Comparison of ENCODE assay signal across 29 cellular contexts in genomic region chr1:51537568-51537967, GRCh38.
"Had no signal": no experiment of that assay in that cellular context is flagged by ENCODE, and none has a peak within 500 bp of the region (broad histone marks: within the 10 kb centered on the region; RNA-seq: fewer than 3 reads in every experiment).

No MANE protein-coding gene starts in this region.

- FAIRE-seq: colon, endometrium, endothelial cell of umbilical vein, frontal cortex had no signal

- ATAC-seq: effector memory CD8-positive, alpha-beta T cell; esophagus mucosa; foreskin keratinocyte; gastrocnemius medialis; gastroesophageal sphincter; heart left ventricle; heart right ventricle had no signal

- DNase-seq: colonic mucosa; cortex of kidney; dermis blood vessel endothelial cell; dorsolateral prefrontal cortex; effector CD4-positive, alpha-beta T cell; effector CD8-positive, alpha-beta T cell; effector memory CD4-positive, alpha-beta T cell; effector memory CD8-positive, alpha-beta T cell; endodermal cell; erythroblast; esophagus squamous epithelium; foreskin fibroblast; foreskin keratinocyte; foreskin melanocyte; gastrocnemius medialis; glutamatergic neuron; head of caudate nucleus; heart left ventricle; heart right ventricle had no signal

- H3K27ac ChIP-seq: colonic mucosa, coronary artery, dorsolateral prefrontal cortex, epithelial cell of prostate, esophagus muscularis mucosa, esophagus squamous epithelium, foreskin keratinocyte, gastrocnemius medialis, gastroesophageal sphincter, heart left ventricle, heart right ventricle, hepatocyte had no signal

- H3K4me2 ChIP-seq: hepatocyte had no signal

- H3K79me2 ChIP-seq: hepatocyte had no signal

- H3K4me1 ChIP-seq: colonic mucosa had no signal

- H2AFZ ChIP-seq: hepatocyte had no signal

- H3K27me3 ChIP-seq: colonic mucosa, dorsolateral prefrontal cortex, esophagus muscularis mucosa, esophagus squamous epithelium, foreskin keratinocyte, gastrocnemius medialis, gastroesophageal sphincter, heart left ventricle, heart right ventricle, hepatocyte had no signal

- H3K36me3 ChIP-seq: colonic mucosa, esophagus muscularis mucosa, esophagus squamous epithelium, gastrocnemius medialis, gastroesophageal sphincter, heart left ventricle, heart right ventricle had no signal

- H3K9me3 ChIP-seq: colonic mucosa, esophagus squamous epithelium, gastrocnemius medialis, gastroesophageal sphincter had no signal

- H3K4me3 ChIP-seq: colonic mucosa, coronary artery, dorsolateral prefrontal cortex, esophagus muscularis mucosa, esophagus squamous epithelium, gastrocnemius medialis, gastroesophageal sphincter, heart left ventricle, heart right ventricle, hepatocyte had no signal
